8 cellular contexts compared by ENCODE assay signal in the genomic region with DNA sequence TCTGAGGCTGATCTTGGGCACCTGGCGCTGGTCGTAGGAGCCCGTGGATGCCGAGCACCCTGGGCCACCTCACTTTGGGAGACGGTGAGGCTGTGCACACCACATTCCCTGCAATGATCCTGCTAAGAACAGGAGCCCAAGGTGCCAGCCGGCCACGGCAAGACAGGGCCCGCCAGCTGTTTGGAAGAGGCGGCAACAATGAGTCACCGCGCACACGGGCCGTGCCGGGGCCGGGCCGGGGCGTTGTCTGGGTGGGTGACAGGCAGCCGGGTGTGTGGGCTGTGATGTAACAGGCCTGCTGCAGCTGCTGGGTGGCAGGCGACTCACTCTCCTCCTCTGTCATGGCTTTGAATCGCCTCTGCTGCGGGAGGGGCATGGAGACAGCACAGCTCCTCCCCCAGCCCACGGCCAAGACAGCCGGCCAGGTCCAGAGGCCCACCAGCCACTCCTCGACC. TPM values are rescaled to one million over a fixed set of nuclear protein-coding genes. Genes with fewer than 3 reads are reported as not detected.
DNase-seq lines count a peak whose midpoint lies in the region; ATAC-seq, FAIRE-seq and TF ChIP-seq lines count a peak whose summit lies in the region.

No MANE protein-coding gene starts in this region.

- H3K79me2 ChIP-seq in neural progenitor cell (ENCODE audit: low read depth) = no peaks in the 10 kb centered on the region

- peak; percentile 98 for FAIRE-seq in urothelium cell line (lab: Jason Lieb, UNC)

- intact Hi-C loops in Caco-2 (cut with micrococcal nuclease; ENCODE audit: unreplicated experiment) = loop anchor here (2.0 kb wide), 1 partner anchor 15 kb away; no protein-coding TSS in a partner anchor
- intact Hi-C loops in lower lobe of right lung (cut with DNase I) = no loop called here

- no peaks in the 10 kb centered on the region for H3K36me3 Mint-ChIP-seq in Caco-2 (ENCODE audit: insufficient read depth, unreplicated experiment)
- peaks cover 12% of the 10 kb centered on the region for H3K36me3 Mint-ChIP-seq in effector memory CD8-positive, alpha-beta T cell (ENCODE audit: insufficient read depth)
- H3K36me3 Mint-ChIP-seq in neural progenitor cell = no peaks in the 10 kb centered on the region

- POLR2A ChIA-PET in Caco-2 (lab: Charles Lee) = interaction anchor here (0.6 kb wide), 1 partner anchor 50 kb away, joined by 3 read pairs; a partner anchor contains a TSS

- H3K27me3 Mint-ChIP-seq in Caco-2 (ENCODE audit: insufficient read depth, unreplicated experiment) = no peaks in the 10 kb centered on the region
- H3K27me3 Mint-ChIP-seq in effector memory CD8-positive, alpha-beta T cell = peaks cover 20 to 37% of the 10 kb centered on the region in 2 donors
- H3K27me3 Mint-ChIP-seq in neural progenitor cell (ENCODE audit: insufficient read depth, low read depth) = peaks cover 8% of the 10 kb centered on the region

- no peak overlapping the region for H3K9ac ChIP-seq in neural progenitor cell

- H3F3A ChIP-seq in neural progenitor cell (ENCODE audit: low read depth) = no peaks in the 10 kb centered on the region

- H3K9me3 ChIP-seq in Caco-2 (no peaks in the 10 kb centered on the region), neural progenitor cell (ENCODE audit: low read depth) (no peaks in the 10 kb centered on the region), lower lobe of right lung (no peaks in the 10 kb centered on the region)

- H4K20me1 ChIP-seq in neural progenitor cell (ENCODE audit: low read depth) = no peaks in the 10 kb centered on the region

- peak; percentile 66 for ATAC-seq in effector memory CD8-positive, alpha-beta T cell (replicated peaks)
- ATAC-seq in lower lobe of right lung = no peak
- ATAC-seq in HG03571 (IDR thresholded peaks at IDR 0.05; ENCODE audit: unreplicated experiment) = no peak

- no peak overlapping the region for H3K27ac Mint-ChIP-seq in Caco-2 (ENCODE audit: unreplicated experiment)
- peak overlapping the region; percentile 85 to 97 for H3K27ac Mint-ChIP-seq in effector memory CD8-positive, alpha-beta T cell
- peak overlapping the region; percentile 2 for H3K27ac Mint-ChIP-seq in neural progenitor cell

- H3K4me1 ChIP-seq in Caco-2 (0 out of 2 replicates have a peak, but pooled peaks cover 9% of the 10 kb centered on the region), neural progenitor cell (peaks cover 5% of the 10 kb centered on the region), lower lobe of right lung (no peaks in the 10 kb centered on the region)

- TF ChIP-seq CTCF in Caco-2 (IDR thresholded peaks at IDR 0.05; ENCODE audit: insufficient read depth in 1 of 2, low read depth in 1 of 2, low read length in 1 of 2, severe bottlenecking in 1 of 2, unreplicated experiment in 1 of 2) (no peak), neural progenitor cell (IDR thresholded peaks at IDR 0.05) (no peak), lower lobe of right lung (IDR thresholded peaks at IDR 0.05) (no peak)

- BruUV-seq in Caco-2 (replicated peaks; lab: Mats Ljungman, UMichigan) = no TSS peak

- no peak overlapping the region for H3K4me3 Mint-ChIP-seq in Caco-2 (ENCODE audit: unreplicated experiment)
- H3K4me3 Mint-ChIP-seq in effector memory CD8-positive, alpha-beta T cell = peak overlapping the region; percentile 67 to 71
- H3K4me3 Mint-ChIP-seq in neural progenitor cell = no peak overlapping the region

- no peaks in the 10 kb centered on the region for H3K27me3 ChIP-seq in Caco-2 (replicated peaks; ENCODE audit: control insufficient read depth, insufficient read depth, low read length)
- no peaks in the 10 kb centered on the region for H3K27me3 ChIP-seq in neural progenitor cell
- H3K27me3 ChIP-seq in lower lobe of right lung (ENCODE audit: low read depth) = peaks cover 4% of the 10 kb centered on the region

- CTCF ChIA-PET in Caco-2 (lab: Charles Lee) = no interaction called here

- H2AFZ ChIP-seq in neural progenitor cell (replicated peaks) = no peak overlapping the region

- H3K27ac ChIP-seq in neural progenitor cell = no peak overlapping the region
- H3K27ac ChIP-seq in lower lobe of right lung = no peak overlapping the region

- DNase-seq in Caco-2 (peak; percentile 68 to 72), NCI-H1436 treated with DMSO at 0.1 percent for 48 hours (lab: John Stamatoyannopoulos, UW) (peak; percentile 37), neural progenitor cell (ENCODE audit: low spot score) (no peak), urothelium cell line (ENCODE audit: low spot score) (peak; percentile 99), lower lobe of right lung (no peak)
- peak; percentile 61 to 75 for DNase-seq in activated CD4-positive, alpha-beta T cell treated with anti-CD3 and anti-CD28 coated beads for 4 hours
- peak; percentile 62 to 64 (median 62) for DNase-seq in effector memory CD8-positive, alpha-beta T cell

- no peaks in the 10 kb centered on the region for H3K36me3 ChIP-seq in Caco-2 (ENCODE audit: control insufficient read depth, insufficient read depth, low read length)
- H3K36me3 ChIP-seq in neural progenitor cell = no peaks in the 10 kb centered on the region
- no peaks in the 10 kb centered on the region for H3K36me3 ChIP-seq in lower lobe of right lung

- H3K4me3 ChIP-seq in Caco-2 (ENCODE audit: low read depth, low read length) = no peak overlapping the region
- H3K4me3 ChIP-seq in neural progenitor cell = no peak overlapping the region
- H3K4me3 ChIP-seq in lower lobe of right lung = no peak overlapping the region

- H3K4me1 Mint-ChIP-seq in Caco-2 (ENCODE audit: low read depth, unreplicated experiment) (peaks cover 15% of the 10 kb centered on the region), neural progenitor cell (peaks cover 17% of the 10 kb centered on the region)
- peaks cover 15 to 28% of the 10 kb centered on the region in 2 donors for H3K4me1 Mint-ChIP-seq in effector memory CD8-positive, alpha-beta T cell (ENCODE audit: low read depth in 2 of 2)

- H3K4me2 ChIP-seq in neural progenitor cell = no peak overlapping the region

- H3K9me3 Mint-ChIP-seq in Caco-2 (ENCODE audit: unreplicated experiment) = no peaks in the 10 kb centered on the region
- no peaks in the 10 kb centered on the region for H3K9me3 Mint-ChIP-seq in effector memory CD8-positive, alpha-beta T cell
- no peaks in the 10 kb centered on the region for H3K9me3 Mint-ChIP-seq in neural progenitor cell

RNA-seq across cellular contexts. Expression of a gene that starts 49.7 kb away (rescaled TPM):
- total RNA-seq in Caco-2 (2022) (277 and 285 TPM in 2 replicates), neural progenitor cell (ENCODE audit: low replicate concordance) (348 and 437 TPM in 2 replicates), lower lobe of right lung (30.1 TPM)

Comparison
In these comparisons a context has a peak if more than half of its experiments do, and no peak if none do; other contexts are left out.
1. DNase-seq: peak in Caco-2 (2 of 2), NCI-H1436 treated with DMSO at 0.1 percent for 48 hours (single experiment), activated CD4-positive, alpha-beta T cell treated with anti-CD3 and anti-CD28 coated beads for 4 hours (2 of 2), effector memory CD8-positive, alpha-beta T cell (3 of 3) and urothelium cell line (single experiment); none in neural progenitor cell (single experiment) and lower lobe of right lung (single experiment).
2. H3K4me3 Mint-ChIP-seq: peak in effector memory CD8-positive, alpha-beta T cell (2 of 2); none in Caco-2 (single experiment) and neural progenitor cell (single experiment).